Comparison of ENCODE assay signal across 8 cellular contexts in the genomic region with DNA sequence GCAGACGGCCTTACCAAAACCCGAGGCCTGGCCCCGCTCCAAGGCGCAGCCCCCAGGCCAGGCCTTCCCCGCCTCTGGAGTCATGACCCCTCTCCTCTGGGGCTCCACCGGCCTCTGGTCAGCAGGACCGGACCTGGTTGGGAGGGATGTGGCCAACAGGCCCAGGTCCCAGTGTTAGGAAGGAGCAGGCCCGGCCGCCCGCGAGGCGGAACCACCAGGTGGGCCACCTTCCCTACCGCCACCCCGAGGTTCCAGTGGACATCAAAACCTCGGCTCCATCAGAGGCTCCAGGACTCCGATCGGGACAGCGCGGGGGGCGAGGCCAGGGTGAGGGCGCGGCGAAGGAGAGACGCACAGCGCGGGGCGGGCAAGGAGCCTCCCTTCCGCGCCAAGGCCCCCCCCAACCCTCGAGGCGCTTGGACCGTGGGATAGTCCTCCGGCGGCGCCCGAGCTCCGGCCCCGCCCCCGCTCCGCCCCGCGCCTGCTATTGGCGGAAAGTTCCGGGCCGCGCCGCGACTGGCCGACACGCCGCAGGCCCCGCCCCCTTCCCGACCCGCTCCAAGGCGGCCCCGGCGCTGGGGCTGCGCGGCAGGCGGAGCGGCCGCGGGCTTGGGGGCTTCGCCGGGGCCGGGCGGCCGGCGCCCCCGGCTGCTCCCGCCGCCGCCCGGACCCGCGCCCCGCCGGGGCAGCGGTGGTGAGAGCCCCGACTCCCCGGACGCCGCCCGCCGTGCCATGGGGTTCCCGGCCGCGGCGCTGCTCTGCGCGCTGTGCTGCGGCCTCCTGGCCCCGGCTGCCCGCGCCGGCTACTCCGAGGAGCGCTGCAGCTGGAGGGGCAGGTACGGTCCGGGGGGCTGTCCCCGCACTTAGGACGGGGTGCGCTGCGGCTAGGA. TPM values are rescaled to one million over a fixed set of nuclear protein-coding genes. Genes with fewer than 3 reads are reported as not detected.
A peak's percentile ranks its signal among the peaks of the same experiment; 100 is the strongest.
DNase-seq lines count a peak whose midpoint lies in the region; TF ChIP-seq lines count a peak whose summit lies in the region.

Gene METRN (plus strand): TSS at position 561 of the 890 bp plus-strand sequence. CDS start 172 bp downstream, at position 733.

- H3K36me3 ChIP-seq in GM23248 (ENCODE audit: low read depth): no peaks in the 10 kb centered on the region
- H3K36me3 ChIP-seq in right atrium auricular region: no peaks in the 10 kb centered on the region

- TF ChIP-seq CTCF in right atrium auricular region (IDR thresholded peaks at IDR 0.05): no peak

- H3K9me3 ChIP-seq in GM23248 (ENCODE audit: low read depth): no peaks in the 10 kb centered on the region
- H3K9me3 ChIP-seq in right atrium auricular region: no peaks in the 10 kb centered on the region

- H3K4me3 ChIP-seq in GM23248 (peak within 1 kb of the TSS; percentile 76), right atrium auricular region (peak within 1 kb of the TSS; percentile 73 to 81)

- peaks cover 10% of the 10 kb centered on the region; the same call in 1 of the 2 replicates for H3K27me3 ChIP-seq in GM23248 (replicated peaks; ENCODE audit: insufficient read depth)
- H3K27me3 ChIP-seq in right atrium auricular region: peaks cover 0 to 10% of the 10 kb centered on the region in 2 donors

- H3K79me2 ChIP-seq in GM23248 (ENCODE audit: insufficient read depth): no peaks in the 10 kb centered on the region; the same call in 1 of the 2 replicates

- DNase-seq in DMS114 treated with DMSO at 0.1 percent for 48 hours (lab: John Stamatoyannopoulos, UW; ENCODE audit: unreplicated experiment): peak; percentile 68
- peak; percentile 97 for DNase-seq in GM23248
- DNase-seq in MV-4-11 (lab: John Stamatoyannopoulos, UW): peak; percentile 79
- DNase-seq in T-helper 9 cell: peak; percentile 88
- DNase-seq in anterior cingulate cortex (lab: John Stamatoyannopoulos, UW): peak; percentile 32 to 93 (median 84)
- peak; percentile 90 for DNase-seq in right atrium auricular region (ENCODE audit: low spot score)
- DNase-seq in pulmonary artery endothelial cell (ENCODE audit: low read depth, low spot score): no peak
- peak; percentile 90 for DNase-seq in ureter (ENCODE audit: low spot score)

- H3F3A ChIP-seq in GM23248 (ENCODE audit: insufficient read depth): peaks cover 10% of the 10 kb centered on the region

- peak within 1 kb of the TSS; percentile 62 for H2AFZ ChIP-seq in GM23248

- WGBS in GM23248 (ENCODE audit: low coverage in 1 of 2, low lambda C conversion rate in 2 of 2, missing lambda C conversion rate in 2 of 2), 2 experiments: 7 to 12% methylated on average over 24 to 85 of the region's 104 CpGs

- H3K27ac ChIP-seq in GM23248: no peak within 1 kb of the TSS
- H3K27ac ChIP-seq in right atrium auricular region: peak within 1 kb of the TSS in 1 of 2 donors; percentile 40

- peak within 1 kb of the TSS; percentile 73 for H3K9ac ChIP-seq in GM23248

- in situ Hi-C loops in GM23248 (cut with MboI): no loop called here

- no peaks in the 10 kb centered on the region for H3K9me2 ChIP-seq in GM23248 (ENCODE audit: insufficient read depth)

- H3K4me2 ChIP-seq in GM23248 (ENCODE audit: unreplicated experiment): peak within 1 kb of the TSS; percentile 63

- H3K4me1 ChIP-seq in GM23248 (ENCODE audit: insufficient read depth) (peaks cover 9% of the 10 kb centered on the region), right atrium auricular region (peaks cover 0 to 52% of the 10 kb centered on the region in 2 donors)

- H4K20me1 ChIP-seq in GM23248 (ENCODE audit: insufficient read depth): no peaks in the 10 kb centered on the region

RNA-seq across cellular contexts. Expression of gene METRN, which starts in this region (rescaled TPM):
- total RNA-seq in GM23248 (2014; rRNA removed; shearing (Covaris generic)): 90.7 and 98.1 TPM in 2 replicates
- polyA plus RNA-seq in GM23248 (2016; fragmentation: Nextera tagmentation; extraction: Ambion mirVana): 21.6 and 26.0 TPM in 2 replicates
- total RNA-seq in right atrium auricular region: 10 to 100 TPM; 58.9 to 61.3 TPM
- total RNA-seq in pulmonary artery endothelial cell: 30.9 and 68.3 TPM in 2 replicates
- 20.8 TPM for total RNA-seq in ureter
